In the genomic region with DNA sequence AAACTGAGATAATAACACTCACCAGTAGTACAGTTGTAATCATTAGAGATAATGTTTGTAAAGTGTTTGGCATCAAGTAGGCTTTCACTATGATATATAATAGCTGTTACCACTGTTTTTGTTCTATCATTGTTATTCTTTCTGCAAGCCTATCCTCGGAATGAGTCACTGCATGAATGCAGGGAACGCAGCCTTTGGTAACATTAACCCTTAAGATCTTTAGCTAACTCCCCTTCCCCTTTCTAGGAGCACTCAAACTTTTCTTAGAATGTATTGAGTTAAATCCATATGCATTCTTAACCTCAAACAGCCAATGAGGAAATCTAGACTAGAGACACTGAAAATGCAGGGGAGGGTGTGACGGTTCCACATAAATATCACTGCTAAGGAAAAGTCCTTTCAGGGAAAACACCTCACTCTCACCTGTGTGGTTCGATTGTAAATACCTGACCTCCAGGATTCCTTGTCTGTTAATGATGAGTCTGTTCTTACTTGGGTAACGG, we compare ENCODE assay signal across 14 cellular contexts.
DNase-seq lines count a peak whose midpoint lies in the region; ATAC-seq and TF ChIP-seq lines count a peak whose summit lies in the region.
"Had no signal": no experiment of that assay in that cellular context is flagged by ENCODE, and none has a peak within 500 bp of the region (broad histone marks: within the 10 kb centered on the region; RNA-seq: fewer than 3 reads in every experiment).

No MANE protein-coding gene starts in this region.

- no peak overlapping the region for H3K4me3 Mint-ChIP-seq in effector memory CD8-positive, alpha-beta T cell
- H3K4me3 Mint-ChIP-seq: nephron had no signal

- peaks cover 20% of the 10 kb centered on the region; the same call in 1 of the 2 replicates for H3K4me1 ChIP-seq in iPS-20b (ENCODE audit: insufficient read depth, low read length)
- H3K4me1 ChIP-seq in upper lobe of right lung, result no peaks in the 10 kb centered on the region

- no peaks in the 10 kb centered on the region for H3K4me1 Mint-ChIP-seq in effector memory CD8-positive, alpha-beta T cell (ENCODE audit: low read depth in 2 of 2)

- no peaks in the 10 kb centered on the region for H3K36me3 ChIP-seq in MG63
- H3K36me3 ChIP-seq in iPS-20b (ENCODE audit: insufficient read depth, low read depth, low read length), result no peaks in the 10 kb centered on the region
- H3K36me3 ChIP-seq in upper lobe of right lung, result no peaks in the 10 kb centered on the region

- H3K4me3 ChIP-seq in MG63, result no peak overlapping the region
- H3K4me3 ChIP-seq in iPS-20b (ENCODE audit: low read length), result peak overlapping the region; percentile 12; the same call in 1 of the 2 replicates
- no peak overlapping the region for H3K4me3 ChIP-seq in upper lobe of right lung

- no peak overlapping the region for H3K27ac Mint-ChIP-seq in effector memory CD8-positive, alpha-beta T cell
- H3K27ac Mint-ChIP-seq: nephron had no signal

- peaks cover 45 to 55% of the 10 kb centered on the region in 2 donors for H3K27me3 Mint-ChIP-seq in effector memory CD8-positive, alpha-beta T cell

- no peak overlapping the region; the same call in 1 of the 2 replicates for H3K9ac ChIP-seq in iPS-20b (ENCODE audit: low read depth, low read length)

- H3K27ac ChIP-seq in iPS-20b (ENCODE audit: low read length) (no peak overlapping the region), upper lobe of right lung (no peak overlapping the region)

- H3K27me3 ChIP-seq in MG63 (0 out of 2 replicates have a peak, but pooled peaks cover 2% of the 10 kb centered on the region), iPS-20b (ENCODE audit: insufficient read depth, low read length) (no peaks in the 10 kb centered on the region), upper lobe of right lung (no peaks in the 10 kb centered on the region)

- intact Hi-C loops in upper lobe of right lung (cut with DNase I), result no loop called here

- H3K36me3 Mint-ChIP-seq in effector memory CD8-positive, alpha-beta T cell (ENCODE audit: insufficient read depth), result no peaks in the 10 kb centered on the region

- H3K9me3 ChIP-seq in MG63 (no peaks in the 10 kb centered on the region), iPS-20b (ENCODE audit: insufficient read depth, low read depth, low read length) (no peaks in the 10 kb centered on the region), upper lobe of right lung (no peaks in the 10 kb centered on the region)

- TF ChIP-seq CTCF in upper lobe of right lung (IDR thresholded peaks at IDR 0.05), result no peak

- H3K9me3 Mint-ChIP-seq in effector memory CD8-positive, alpha-beta T cell, result no peaks in the 10 kb centered on the region
- H3K9me3 Mint-ChIP-seq: nephron had no signal

- ATAC-seq in upper lobe of right lung, result no peak
- no peak for ATAC-seq in effector memory CD8-positive, alpha-beta T cell (replicated peaks)
- ATAC-seq: left cardiac atrium had no signal

- DNase-seq in Daoy (ENCODE audit: low read depth) (peak; percentile 56), MG63 (peak; percentile 4), astrocyte of the hippocampus (ENCODE audit: low read depth, low spot score) (peak; percentile 55), upper lobe of right lung (no peak), NCI-H446 treated with DMSO at 0.1 percent for 48 hours (lab: John Stamatoyannopoulos, UW) (no peak), COR-L47 (lab: John Stamatoyannopoulos, UW) (no peak)
- DNase-seq in effector memory CD8-positive, alpha-beta T cell, result no peak
- DNase-seq: activated CD4-positive, CD25-positive, alpha-beta regulatory T cell; activated T-cell treated with anti-CD3 and anti-CD28 coated beads, Interleukin-2, amount 50 U/mL, for 48 hours; left cardiac atrium; NCI-H2081 treated with DMSO at 0.1 percent for 48 hours; SHP77 had no signal

Comparison
In these comparisons a context has a peak if more than half of its experiments do, and no peak if none do; other contexts are left out.
1. DNase-seq: peak in Daoy (single experiment), MG63 (single experiment) and astrocyte of the hippocampus (single experiment); none in upper lobe of right lung (single experiment), NCI-H446 treated with DMSO at 0.1 percent for 48 hours (single experiment), effector memory CD8-positive, alpha-beta T cell (0 of 3) and COR-L47 (single experiment).